ENCODE assay signal across 1 cellular context in the genomic region with DNA sequence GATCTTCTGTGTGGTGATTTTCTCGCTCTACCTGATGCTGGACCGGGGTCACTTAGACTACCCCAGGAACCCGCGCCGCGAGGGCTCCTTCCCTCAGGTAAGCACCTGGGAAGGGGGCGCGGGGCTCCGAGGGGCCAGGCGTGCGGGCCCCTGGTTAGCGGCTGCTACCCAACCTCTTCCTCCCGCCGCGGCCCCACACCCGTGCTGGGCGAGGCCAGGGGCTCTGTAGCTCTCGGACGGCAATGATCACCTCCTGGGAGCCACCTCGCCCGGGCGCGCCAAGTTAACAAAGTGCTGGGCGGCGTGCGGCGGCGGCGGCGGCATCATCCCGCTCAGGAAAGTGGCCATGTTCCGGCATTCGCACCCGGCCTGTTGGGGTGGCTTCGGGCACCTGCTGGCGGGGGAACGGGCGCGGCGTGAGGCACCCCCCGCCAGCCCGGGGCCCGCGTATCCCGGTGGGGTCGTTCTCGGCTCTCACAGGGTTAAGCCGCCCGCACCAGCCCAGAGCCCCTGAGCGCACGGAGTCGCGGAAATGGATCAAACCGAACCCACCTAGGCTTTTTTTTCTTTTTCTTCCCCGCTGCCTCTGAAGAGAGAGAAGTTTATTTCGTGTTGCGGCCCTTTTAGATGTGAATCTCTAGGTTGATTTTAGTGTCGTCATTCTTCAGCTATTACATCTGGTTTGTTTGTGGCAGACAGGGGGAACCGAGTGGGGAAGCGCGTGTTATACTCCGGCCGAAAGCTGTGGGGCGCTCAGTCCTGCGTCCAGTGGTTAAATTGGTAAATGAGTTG.
TF ChIP-seq lines count a peak whose summit lies in the region.

No MANE protein-coding gene starts in this region.

TF ChIP-seq in IMR-90, 13 proteins besides CTCF, POLR2A, EP300 and RAD21:
- TF ChIP-seq MXI1 (IDR thresholded peaks at IDR 0.05; ENCODE audit: borderline replicate concordance, low read depth, low read length) (peak; percentile 63; the same call in 1 of the 2 replicates), MAFK (IDR thresholded peaks at IDR 0.05; ENCODE audit: low read depth, low read length) (no peak), SMC3 (IDR thresholded peaks at IDR 0.05; ENCODE audit: low read depth, low read length) (peak; percentile 44; the same call in 1 of the 2 replicates)
